Comparison of ENCODE assay signal across 8 cellular contexts in genomic region chrX:44244008-44244407, GRCh38.
DNase-seq lines count a peak whose midpoint lies in the region; ATAC-seq, FAIRE-seq and TF ChIP-seq lines count a peak whose summit lies in the region.

No MANE protein-coding gene starts in this region.

- intact Hi-C loops in activated CD4-positive, alpha-beta T cell treated with anti-CD3 and anti-CD28 coated beads, Interleukin-2, amount 10 ng/mL, durations not matched to agents 24 days and 14 days (cut with micrococcal nuclease) = loop anchor here (1.0 kb wide), 1 partner anchor 286 kb away; no protein-coding TSS in a partner anchor

- H3K9me3 Mint-ChIP-seq in activated CD4-positive, alpha-beta T cell treated with anti-CD3 and anti-CD28 coated beads, Interleukin-2, amount 10 ng/mL, durations not matched to agents 24 days and 14 days = no peaks in the 10 kb centered on the region
- peaks cover 4% of the 10 kb centered on the region for H3K9me3 Mint-ChIP-seq in progenitor cell of endocrine pancreas (ENCODE audit: low read depth)

- ATAC-seq in HG02798 (IDR thresholded peaks at IDR 0.05; ENCODE audit: poor library complexity, unreplicated experiment) (no peak), HG03108 (IDR thresholded peaks at IDR 0.05; ENCODE audit: unreplicated experiment) (no peak)

- H3K27me3 Mint-ChIP-seq in activated CD4-positive, alpha-beta T cell treated with anti-CD3 and anti-CD28 coated beads, Interleukin-2, amount 10 ng/mL, durations not matched to agents 24 days and 14 days = no peaks in the 10 kb centered on the region
- H3K27me3 Mint-ChIP-seq in progenitor cell of endocrine pancreas = no peaks in the 10 kb centered on the region

- no peak overlapping the region for H3K4me3 Mint-ChIP-seq in activated CD4-positive, alpha-beta T cell treated with anti-CD3 and anti-CD28 coated beads, Interleukin-2, amount 10 ng/mL, durations not matched to agents 24 days and 14 days
- H3K4me3 Mint-ChIP-seq in progenitor cell of endocrine pancreas (ENCODE audit: low read depth) = no peak overlapping the region

- H3K4me1 Mint-ChIP-seq in activated CD4-positive, alpha-beta T cell treated with anti-CD3 and anti-CD28 coated beads, Interleukin-2, amount 10 ng/mL, durations not matched to agents 24 days and 14 days = peaks cover 11% of the 10 kb centered on the region
- peaks cover 3% of the 10 kb centered on the region for H3K4me1 Mint-ChIP-seq in progenitor cell of endocrine pancreas (ENCODE audit: low read depth)

- peak; percentile 58 for DNase-seq in activated CD4-positive, alpha-beta T cell treated with anti-CD3 and anti-CD28 coated beads, Interleukin-2, amount 10 ng/mL, durations not matched to agents 24 days and 14 days
- no peak for DNase-seq in activated CD4-positive, alpha-beta T cell treated with anti-CD3 and anti-CD28 coated beads, Interleukin-2, amount 50 U/mL, for 1 hour
- DNase-seq in NCI-H446 (lab: John Stamatoyannopoulos, UW) (peak; percentile 31 to 75), progenitor cell of endocrine pancreas (ENCODE audit: low spot score, unreplicated experiment) (no peak), NCI-H524 treated with DMSO at 0.1 percent for 48 hours (lab: John Stamatoyannopoulos, UW) (no peak)

- FAIRE-seq in endometrium (lab: Jason Lieb, UNC) = peak; percentile 55

- H3K36me3 Mint-ChIP-seq in activated CD4-positive, alpha-beta T cell treated with anti-CD3 and anti-CD28 coated beads, Interleukin-2, amount 10 ng/mL, durations not matched to agents 24 days and 14 days (ENCODE audit: low read depth) = no peaks in the 10 kb centered on the region
- H3K36me3 Mint-ChIP-seq in progenitor cell of endocrine pancreas (ENCODE audit: insufficient read depth) = no peaks in the 10 kb centered on the region

- H3K27ac Mint-ChIP-seq in activated CD4-positive, alpha-beta T cell treated with anti-CD3 and anti-CD28 coated beads, Interleukin-2, amount 10 ng/mL, durations not matched to agents 24 days and 14 days = no peak overlapping the region
- H3K27ac Mint-ChIP-seq in progenitor cell of endocrine pancreas = no peak overlapping the region

- peak; percentile 54 for TF ChIP-seq CTCF in progenitor cell of endocrine pancreas (IDR thresholded peaks at IDR 0.05; ENCODE audit: unreplicated experiment)

Comparison
In these comparisons a context has a peak if more than half of its experiments do, and no peak if none do; other contexts are left out.
1. DNase-seq: peak in activated CD4-positive, alpha-beta T cell treated with anti-CD3 and anti-CD28 coated beads, Interleukin-2, amount 10 ng/mL, durations not matched to agents 24 days and 14 days (single experiment) and NCI-H446 (2 of 2); none in activated CD4-positive, alpha-beta T cell treated with anti-CD3 and anti-CD28 coated beads, Interleukin-2, amount 50 U/mL, for 1 hour (single experiment), progenitor cell of endocrine pancreas (single experiment) and NCI-H524 treated with DMSO at 0.1 percent for 48 hours (single experiment).